ENCODE assay signal across 9 cellular contexts in genomic region chr15:98609144-98609852, GRCh38. TPM values are rescaled to one million over a fixed set of nuclear protein-coding genes. Genes with fewer than 3 reads are reported as not detected.
A peak's percentile ranks its signal among the peaks of the same experiment; 100 is the strongest.
DNase-seq lines count a peak whose midpoint lies in the region; ATAC-seq, FAIRE-seq and TF ChIP-seq lines count a peak whose summit lies in the region.
"Had no signal": no experiment of that assay in that cellular context is flagged by ENCODE, and none has a peak within 500 bp of the region (broad histone marks: within the 10 kb centered on the region; RNA-seq: fewer than 3 reads in every experiment).

No MANE protein-coding gene starts in this region.

- no peak overlapping the region for H3K4me2 ChIP-seq in smooth muscle cell

- WGBS in smooth muscle cell (ENCODE audit: low lambda C conversion rate), result 49% methylated on average over 9 of the region's 9 CpGs

- H4K20me1 ChIP-seq in smooth muscle cell (ENCODE audit: low read depth), result no peaks in the 10 kb centered on the region

- H3K36me3 ChIP-seq in smooth muscle cell (ENCODE audit: low read depth), result no peaks in the 10 kb centered on the region

- no peaks in the 10 kb centered on the region for H3K27me3 ChIP-seq in smooth muscle cell (ENCODE audit: low read depth)

- H3K27ac ChIP-seq in smooth muscle cell (ENCODE audit: low read depth), result no peak overlapping the region

- H3K9me3 ChIP-seq in smooth muscle cell (replicated peaks; ENCODE audit: low read depth), result no peaks in the 10 kb centered on the region

- TF ChIP-seq POLR2A in GM12892 (IDR thresholded peaks at IDR 0.05; ENCODE audit: low read depth, low read length), result no peak

- no peak for FAIRE-seq in GM12892 (lab: Jason Lieb, UNC)

- no peak overlapping the region for H3K4me3 ChIP-seq in smooth muscle cell

- H3F3A ChIP-seq in smooth muscle cell (ENCODE audit: low read depth), result no peaks in the 10 kb centered on the region

- no peaks in the 10 kb centered on the region for H3K4me1 ChIP-seq in smooth muscle cell (ENCODE audit: low read depth)

- ATAC-seq in GM21723 (IDR thresholded peaks at IDR 0.05; ENCODE audit: unreplicated experiment) (no peak), GM18873 (IDR thresholded peaks at IDR 0.05; ENCODE audit: low FRiP score, unreplicated experiment) (no peak)
- ATAC-seq: activated CD8-positive, alpha-beta memory T cell treated with anti-CD3 and anti-CD28 coated beads, Interleukin-2, amount 10 ng/mL, durations not matched to agents 7 days and 5 days had no signal

- H2AFZ ChIP-seq in smooth muscle cell (ENCODE audit: low read depth), result no peak overlapping the region

- TF ChIP-seq CTCF in smooth muscle cell (IDR thresholded peaks at IDR 0.05; ENCODE audit: borderline replicate concordance, insufficient read depth, poor library complexity, severe bottlenecking), result no peak

- no peaks in the 10 kb centered on the region for H3K79me2 ChIP-seq in smooth muscle cell (ENCODE audit: low read depth)

- H3K9ac ChIP-seq in smooth muscle cell (ENCODE audit: low read depth), result no peak overlapping the region

- DNase-seq in AG20443 (ENCODE audit: low spot score) (peak; percentile 53), HS-5 (ENCODE audit: low read depth) (peak; percentile 65), astrocyte of the hippocampus (ENCODE audit: low read depth, low spot score) (peak; percentile 91), kidney glomerular epithelial cell (lab: John Stamatoyannopoulos, UW) (peak; percentile 77), GM12892 (ENCODE audit: insufficient read length) (no peak), smooth muscle cell (lab: John Stamatoyannopoulos, UW; ENCODE audit: unreplicated experiment) (no peak)
- DNase-seq: activated CD8-positive, alpha-beta memory T cell treated with anti-CD3 and anti-CD28 coated beads, Interleukin-2, amount 10 ng/mL, durations not matched to agents 7 days and 5 days had no signal

RNA-seq across cellular contexts. Expression of gene IGF1R, which starts 39.0 kb away (rescaled TPM):
- 1.7 TPM for polyA plus RNA-seq in GM12892 (2012; ENCODE audit: missing spikeins)
- 54.0 and 70.2 TPM in 2 replicates for total RNA-seq in smooth muscle cell
- polyA plus RNA-seq in smooth muscle cell, result 14.0 and 25.9 TPM in 2 replicates

Comparison
In these comparisons a context has a peak if more than half of its experiments do, and no peak if none do; other contexts are left out.
1. DNase-seq: peak in AG20443 (single experiment), HS-5 (single experiment), astrocyte of the hippocampus (single experiment) and kidney glomerular epithelial cell (single experiment); none in GM12892 (single experiment) and smooth muscle cell (single experiment).